ENCODE assay signal across 8 cellular contexts in the genomic region with DNA sequence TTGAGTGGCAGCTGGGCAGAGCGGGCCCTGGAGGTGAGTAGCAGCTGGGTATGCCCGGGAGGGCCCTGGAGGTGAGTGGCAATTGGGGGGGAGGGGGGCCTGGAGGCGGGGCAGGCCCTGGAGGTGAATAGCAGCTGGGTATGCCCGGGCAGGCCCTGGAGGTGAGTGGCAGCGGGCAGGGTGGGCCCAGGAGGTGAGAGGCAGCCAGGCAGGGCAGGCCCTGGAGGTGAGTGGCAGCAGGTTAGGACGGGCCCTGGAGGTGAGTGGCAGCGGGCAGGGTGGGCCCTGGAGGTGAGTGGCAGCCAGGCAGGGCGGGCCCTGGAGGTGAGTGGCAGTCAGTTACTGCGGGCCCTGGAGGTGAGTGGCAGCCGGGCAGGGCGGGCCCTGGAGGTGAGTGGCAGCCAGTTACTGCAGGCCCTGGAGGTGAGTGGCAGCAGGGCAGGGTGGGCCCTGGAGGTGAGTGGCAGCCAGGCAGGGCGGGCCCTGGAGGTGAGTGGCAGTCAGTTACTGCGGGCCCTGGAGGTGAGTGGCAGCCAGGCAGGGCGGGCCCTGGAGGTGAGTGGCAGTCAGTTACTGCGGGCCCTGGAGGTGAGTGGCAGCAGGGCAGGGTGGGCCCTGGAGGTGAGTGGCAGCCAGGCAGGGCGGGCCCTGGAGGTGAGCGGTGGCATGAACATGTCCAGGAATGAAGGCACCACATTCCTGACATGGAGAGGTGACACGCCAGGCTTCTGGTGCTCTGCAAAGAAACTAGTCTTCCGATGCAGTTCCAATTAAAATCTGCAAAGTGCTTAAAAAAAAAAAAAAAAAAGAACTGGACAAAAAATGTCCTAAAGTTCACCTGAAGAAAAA. TPM values are rescaled to one million over a fixed set of nuclear protein-coding genes. Genes with fewer than 3 reads are reported as not detected.
DNase-seq lines count a peak whose midpoint lies in the region; ATAC-seq and TF ChIP-seq lines count a peak whose summit lies in the region.
"Not testable (repeated sequence)": the region's sequence is repeated elsewhere in the genome, so short reads cannot be mapped to it uniquely, and the experiment has no call there.

No MANE protein-coding gene starts in this region.

- H3K4me1 ChIP-seq in cardiac muscle cell (ENCODE audit: low read depth) (peaks cover 11% of the 10 kb centered on the region), left lung (peaks cover 0 to 10% of the 10 kb centered on the region in 2 donors)
- not testable (repeated sequence) for H3K4me1 ChIP-seq in ovary (ENCODE audit: insufficient read depth); suprapubic skin

- POLR2A ChIA-PET in activated CD4-positive, alpha-beta T cell treated with anti-CD3 and anti-CD28 coated beads, Interleukin-2, amount 10 ng/mL, durations not matched to agents 7 days and 5 days (lab: Charles Lee), result not testable (repeated sequence)

- H3K27ac Mint-ChIP-seq in CD14-positive monocyte, result peak overlapping the region in 2 of 7 donors; percentile 46 to 63
- H3K27ac Mint-ChIP-seq in activated CD4-positive, alpha-beta T cell treated with anti-CD3 and anti-CD28 coated beads, Interleukin-2, amount 10 ng/mL, durations not matched to agents 7 days and 5 days, result peak overlapping the region; percentile 44

- not testable (repeated sequence) for H3K4me1 Mint-ChIP-seq in CD14-positive monocyte; activated CD4-positive, alpha-beta T cell treated with anti-CD3 and anti-CD28 coated beads, Interleukin-2, amount 10 ng/mL, durations not matched to agents 7 days and 5 days

- 82 to 89% (median 88%) methylated on average over 15 to 19 of the region's 19 CpGs for WGBS in ovary, 3 donors
- 64% methylated on average over 14 of the region's 19 CpGs for WGBS in suprapubic skin

- not testable (repeated sequence) for H3K27me3 Mint-ChIP-seq in CD14-positive monocyte (ENCODE audit: low read depth in 3 of 3); activated CD4-positive, alpha-beta T cell treated with anti-CD3 and anti-CD28 coated beads, Interleukin-2, amount 10 ng/mL, durations not matched to agents 7 days and 5 days

- TF ChIP-seq CTCF in CD14-positive monocyte (IDR thresholded peaks at IDR 0.05); cardiac muscle cell (IDR thresholded peaks at IDR 0.05; ENCODE audit: low read depth, low read length); left lung (IDR thresholded peaks at IDR 0.05); ovary (IDR thresholded peaks at IDR 0.05); suprapubic skin (IDR thresholded peaks at IDR 0.05): not testable (repeated sequence)

- CTCF ChIA-PET in activated CD4-positive, alpha-beta T cell treated with anti-CD3 and anti-CD28 coated beads, Interleukin-2, amount 10 ng/mL, durations not matched to agents 7 days and 5 days (lab: Charles Lee), result not testable (repeated sequence)

- DNase-seq in CD14-positive monocyte (ENCODE audit: low spot score) (peak; percentile 36), NCI-H1105 treated with DMSO at 0.1 percent for 48 hours (lab: John Stamatoyannopoulos, UW) (peak; percentile 12), T47D (ENCODE audit: low read depth in 1 of 2, low spot score in 1 of 2) (peak; percentile 90 to 92), cardiac muscle cell (ENCODE audit: low read depth in 1 of 2, low spot score in 1 of 2) (peak in 1 of 2 donors; percentile 71), left lung (peak; percentile 76 to 86), ovary (peak in 3 of 5 donors; percentile 4 to 26 (median 12)), suprapubic skin (ENCODE audit: low spot score in 2 of 2) (peak; percentile 46 to 48)
- not testable (repeated sequence) for DNase-seq in activated CD4-positive, alpha-beta T cell treated with anti-CD3 and anti-CD28 coated beads, Interleukin-2, amount 10 ng/mL, durations not matched to agents 7 days and 5 days

- not testable (repeated sequence) for H3K9me3 ChIP-seq in cardiac muscle cell (ENCODE audit: low read depth); left lung; ovary; suprapubic skin

- intact Hi-C loops in CD14-positive monocyte (cut with micrococcal nuclease); left lung (cut with DNase I); ovary (cut with DNase I): not testable (repeated sequence)

- ATAC-seq in left lung, result peak; percentile 73

- in situ Hi-C loops in T47D (cut with HindIII; ENCODE audit: low pct_unique_long_range_greater_than_20kb, low sequenced_read_pairs), result not testable (repeated sequence)

- H3K27me3 ChIP-seq in cardiac muscle cell, left lung, ovary, suprapubic skin: not testable (repeated sequence)

- H3K27ac ChIP-seq in cardiac muscle cell, result peak overlapping the region; percentile 86
- H3K27ac ChIP-seq in left lung, result peak overlapping the region in 1 of 2 donors; percentile 33
- not testable (repeated sequence) for H3K27ac ChIP-seq in ovary, suprapubic skin

- not testable (repeated sequence) for H3K4me3 ChIP-seq in cardiac muscle cell, left lung, ovary, suprapubic skin

- not testable (repeated sequence) for TF ChIP-seq POLR2A in ovary (IDR thresholded peaks at IDR 0.05); suprapubic skin (IDR thresholded peaks at IDR 0.05)

- not testable (repeated sequence) for TF ChIP-seq EP300 in ovary (IDR thresholded peaks at IDR 0.05); suprapubic skin (IDR thresholded peaks at IDR 0.05)

- peaks cover 50 to 58% of the 10 kb centered on the region in 2 donors for H3K36me3 Mint-ChIP-seq in CD14-positive monocyte
- peaks cover 45% of the 10 kb centered on the region for H3K36me3 Mint-ChIP-seq in activated CD4-positive, alpha-beta T cell treated with anti-CD3 and anti-CD28 coated beads, Interleukin-2, amount 10 ng/mL, durations not matched to agents 7 days and 5 days (ENCODE audit: low read depth)

- peaks cover 0 to 12% (median 4%) of the 10 kb centered on the region in 7 donors for H3K9me3 Mint-ChIP-seq in CD14-positive monocyte
- not testable (repeated sequence) for H3K9me3 Mint-ChIP-seq in activated CD4-positive, alpha-beta T cell treated with anti-CD3 and anti-CD28 coated beads, Interleukin-2, amount 10 ng/mL, durations not matched to agents 7 days and 5 days

- not testable (repeated sequence) for H3K4me3 Mint-ChIP-seq in CD14-positive monocyte; activated CD4-positive, alpha-beta T cell treated with anti-CD3 and anti-CD28 coated beads, Interleukin-2, amount 10 ng/mL, durations not matched to agents 7 days and 5 days

- not testable (repeated sequence) for H3K36me3 ChIP-seq in cardiac muscle cell, ovary
- H3K36me3 ChIP-seq in left lung (peaks cover 0 to 72% of the 10 kb centered on the region in 2 donors), suprapubic skin (peaks cover 10% of the 10 kb centered on the region)

RNA-seq across cellular contexts. Expression of a gene that starts 14.9 kb away (rescaled TPM):
- polyA plus RNA-seq in CD14-positive monocyte (10 to 100 TPM; 39.9 to 53.0 TPM), cardiac muscle cell (35.1 and 50.3 TPM in 2 replicates), ovary (1 to 10 TPM in 1 of 2 donors, under 1 TPM in 1; 0.88 to 6.9 TPM)
- 10 to 100 TPM; 43.8 to 46.8 TPM for total RNA-seq in activated CD4-positive, alpha-beta T cell treated with anti-CD3 and anti-CD28 coated beads, Interleukin-2, amount 10 ng/mL, durations not matched to agents 7 days and 5 days
- total RNA-seq in cardiac muscle cell (19.5 and 25.4 TPM in 2 replicates), left lung (10 to 100 TPM; 32.7 to 50.4 TPM), ovary (10 to 100 TPM in 4 of 7 donors, 1 to 10 TPM in 3; 2.4 to 18.2 (median 10.1) TPM), suprapubic skin (1 to 10 TPM; 7.0 to 9.8 (median 7.9) TPM)
